In genomic region chr5:111806150-111806549, GRCh38 we compare ENCODE assay signal across 25 cellular contexts.
"Had no signal": no experiment of that assay in that cellular context is flagged by ENCODE, and none has a peak within 500 bp of the region (broad histone marks: within the 10 kb centered on the region; RNA-seq: fewer than 3 reads in every experiment).

No MANE protein-coding gene starts in this region.

- H3K79me2 ChIP-seq: hepatocyte had no signal

- H3K4me1 ChIP-seq: prostate gland, suprapubic skin, transverse colon, upper lobe of left lung, vagina had no signal

- H2AFZ ChIP-seq: hepatocyte had no signal

- FAIRE-seq: pancreas had no signal

- ATAC-seq: natural killer cell treated with Interleukin-12 subunit alpha and Interleukin-12 subunit beta and Interleukin-15 and Interleukin-18, amount 100 ng/mL, for 72 hours; pancreas; right cardiac atrium; sciatic nerve; stimulated activated effector memory CD8-positive, alpha-beta T cell treated with anti-CD3 and anti-CD28 coated beads, Interleukin-12 subunit alpha, Interleukin-12 subunit beta, amount 100 ng/mL, for 72 hours had no signal

- H3K4me2 ChIP-seq: hepatocyte had no signal

- H3K27me3 ChIP-seq: hepatocyte, pancreas, suprapubic skin, transverse colon, upper lobe of left lung, vagina had no signal

- H3K9me3 ChIP-seq: left ventricle myocardium inferior, pancreas, prostate gland, suprapubic skin, transverse colon, upper lobe of left lung, vagina had no signal

- H3K4me3 ChIP-seq: hepatocyte, left ventricle myocardium inferior, lung, pancreas, prostate gland, skin epidermis, suprapubic skin, transverse colon, upper lobe of left lung, vagina had no signal

- H3K27ac ChIP-seq: hepatocyte, left ventricle myocardium inferior, pancreas, prostate gland, skin epidermis, suprapubic skin, transverse colon, upper lobe of left lung, vagina had no signal

- DNase-seq: islet precursor cell; left ventricle myocardium inferior; mesendoderm; naive B cell; nucleus accumbens; pancreas; posterior cingulate gyrus; retina; right cardiac atrium; stimulated activated CD4-positive, alpha-beta T cell treated with anti-CD3 and anti-CD28 coated beads, Interleukin-12 subunit alpha, Interleukin-12 subunit beta, amount 100 ng/mL, for 4 hours; stimulated activated CD4-positive, alpha-beta T cell treated with anti-CD3 and anti-CD28 coated beads, Interleukin-15, amount 100 ng/mL, for 24 hours; stimulated activated CD4-positive, alpha-beta T cell treated with anti-CD3 and anti-CD28 coated beads, Interleukin-2, amount 100 ng/mL, for 24 hours; stimulated activated CD4-positive, alpha-beta T cell treated with anti-CD3 and anti-CD28 coated beads, Interleukin-4, amount 100 ng/mL, for 1 hour; stimulated activated naive CD4-positive, alpha-beta T cell; transverse colon; upper lobe of left lung had no signal

- H3K36me3 ChIP-seq: left ventricle myocardium inferior, pancreas, prostate gland, suprapubic skin, transverse colon, upper lobe of left lung, vagina had no signal
